ENCODE assay signal across 8 cellular contexts in the genomic region with DNA sequence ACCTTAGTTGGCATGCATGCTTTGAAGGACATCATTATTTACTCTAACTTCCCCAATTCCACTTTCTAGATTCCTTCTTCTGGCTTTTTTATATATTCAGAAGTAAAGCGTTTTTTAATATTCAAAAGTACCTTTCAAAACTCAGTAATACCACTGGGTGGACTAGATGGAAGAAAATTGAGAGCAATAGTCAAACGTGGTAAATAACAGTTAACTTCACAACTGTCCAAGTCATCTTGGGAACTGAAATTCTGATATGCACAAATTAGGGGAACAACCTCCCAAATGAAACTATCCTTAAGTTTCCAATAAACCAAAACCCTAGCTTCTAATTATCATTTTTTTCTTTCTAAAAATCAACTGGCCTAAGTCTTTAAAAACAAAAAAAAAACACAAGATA. TPM values are rescaled to one million over a fixed set of nuclear protein-coding genes. Genes with fewer than 3 reads are reported as not detected.
DNase-seq lines count a peak whose midpoint lies in the region; ATAC-seq and TF ChIP-seq lines count a peak whose summit lies in the region.

No MANE protein-coding gene starts in this region.

- H3K27ac ChIP-seq in left ventricle myocardium inferior (replicated peaks) (no peak overlapping the region), VCaP (peak overlapping the region; percentile 67), iPS-20b (ENCODE audit: low read length) (no peak overlapping the region), vagina (peak overlapping the region; percentile 37)

- H3K9ac ChIP-seq in iPS-20b (ENCODE audit: low read depth, low read length): peak overlapping the region; percentile 5; the same call in 1 of the 2 replicates

- H3K4me3 ChIP-seq in left ventricle myocardium inferior (peak overlapping the region; percentile 58), iPS-20b (ENCODE audit: low read length) (peak overlapping the region; percentile 47; the same call in 1 of the 2 replicates), vagina (peak overlapping the region in 1 of 2 donors; percentile 27)

- no peak for DNase-seq in left ventricle myocardium inferior
- DNase-seq in Right ventricle myocardium inferior (ENCODE audit: missing footprints): no peak
- DNase-seq in vagina (ENCODE audit: extremely low spot score in 2 of 2): no peak
- DNase-seq in NCI-H1417 treated with DMSO at 0.1 percent for 48 hours (lab: John Stamatoyannopoulos, UW): no peak
- no peak for DNase-seq in NCI-H510A (lab: John Stamatoyannopoulos, UW)
- DNase-seq in ecto neural progenitor cell (ENCODE audit: low spot score): no peak

- no peak for ATAC-seq in Right ventricle myocardium inferior

- TF ChIP-seq POLR2A in vagina (IDR thresholded peaks at IDR 0.05): no peak

- H3K27me3 ChIP-seq in left ventricle myocardium inferior (ENCODE audit: low read depth) (no peaks in the 10 kb centered on the region), iPS-20b (ENCODE audit: insufficient read depth, low read length) (no peaks in the 10 kb centered on the region), vagina (no peaks in the 10 kb centered on the region)

- H3K9me3 ChIP-seq in left ventricle myocardium inferior (replicated peaks): no peaks in the 10 kb centered on the region
- no peaks in the 10 kb centered on the region for H3K9me3 ChIP-seq in iPS-20b (ENCODE audit: insufficient read depth, low read depth, low read length)
- no peaks in the 10 kb centered on the region for H3K9me3 ChIP-seq in vagina

- H3K36me3 ChIP-seq in left ventricle myocardium inferior: no peaks in the 10 kb centered on the region
- H3K36me3 ChIP-seq in iPS-20b (ENCODE audit: insufficient read depth, low read depth, low read length): peaks cover 19% of the 10 kb centered on the region
- H3K36me3 ChIP-seq in vagina: no peaks in the 10 kb centered on the region

- intact Hi-C loops in left ventricle myocardium inferior (cut with micrococcal nuclease) (no loop called here), Right ventricle myocardium inferior (cut with DNase I) (no loop called here), vagina (cut with DNase I) (no loop called here)

- H3K4me1 ChIP-seq in left ventricle myocardium inferior (peaks cover 16% of the 10 kb centered on the region), iPS-20b (ENCODE audit: insufficient read depth, low read length) (peaks cover 67% of the 10 kb centered on the region), vagina (peaks cover 40% of the 10 kb centered on the region)

- TF ChIP-seq CTCF in left ventricle myocardium inferior (IDR thresholded peaks at IDR 0.05; ENCODE audit: borderline replicate concordance) (no peak), VCaP (conservative IDR thresholded peaks at IDR 0.05) (no peak), vagina (IDR thresholded peaks at IDR 0.05) (no peak)

RNA-seq across cellular contexts. Expression of a gene that starts 9.0 kb away (rescaled TPM):
- total RNA-seq in left ventricle myocardium inferior: 6.6 TPM
- 9.1 TPM for total RNA-seq in Right ventricle myocardium inferior
- 60.4 TPM for total RNA-seq in vagina

Comparison
In these comparisons a context has a peak if more than half of its experiments do, and no peak if none do; other contexts are left out.
1. H3K27ac ChIP-seq: peak in VCaP (single experiment) and vagina (single experiment); none in left ventricle myocardium inferior (single experiment) and iPS-20b (single experiment).